In genomic region chr1:7749126-7749525, GRCh38 we compare ENCODE assay signal across 31 cellular contexts.
"Had no signal": no experiment of that assay in that cellular context is flagged by ENCODE, and none has a peak within 500 bp of the region (broad histone marks: within the 10 kb centered on the region; RNA-seq: fewer than 3 reads in every experiment).

No MANE protein-coding gene starts in this region.

- H3K36me3 Mint-ChIP-seq: activated naive CD4-positive, alpha-beta T cell treated with anti-CD3 and anti-CD28 coated beads, Interleukin-2, amount 10 ng/mL, durations not matched to agents 7 days and 5 days; activated naive CD4-positive, alpha-beta T cell treated with anti-CD3 and anti-CD28 coated beads, Interleukin-2, amount 50 U/mL, for 72 hours; activated naive CD8-positive, alpha-beta T cell treated with anti-CD3 and anti-CD28 coated beads, Interleukin-2, amount 10 ng/mL, durations not matched to agents 7 days and 5 days had no signal

- H3K9me3 ChIP-seq: ascending aorta, breast epithelium, gastrocnemius medialis, heart left ventricle had no signal

- DNase-seq: activated CD4-positive, alpha-beta T cell treated with anti-CD3 and anti-CD28 coated beads for 48 hours; activated CD4-positive, alpha-beta T cell treated with anti-CD3 and anti-CD28 coated beads, Interleukin-2, amount 50 U/mL, for 1 hour; activated CD4-positive, alpha-beta T cell treated with anti-CD3 and anti-CD28 coated beads, Interleukin-2, amount 50 U/mL, for 48 hours; activated CD8-positive, alpha-beta memory T cell treated with anti-CD3 and anti-CD28 coated beads, Interleukin-2, amount 50 U/mL, for 48 hours; activated gamma-delta T cell; activated naive CD4-positive, alpha-beta T cell; activated naive CD4-positive, alpha-beta T cell treated with anti-CD3 and anti-CD28 coated beads, Interleukin-2, amount 10 ng/mL, durations not matched to agents 7 days and 5 days; activated naive CD8-positive, alpha-beta T cell treated with anti-CD3 and anti-CD28 coated beads, Interleukin-2, amount 10 ng/mL, durations not matched to agents 7 days and 5 days; activated T-cell treated with anti-CD3 and anti-CD28 coated beads for 4 hours; activated T-cell treated with anti-CD3 and anti-CD28 coated beads, Interleukin-2, amount 50 U/mL, for 24 hours; activated T-cell treated with anti-CD3 and anti-CD28 coated beads, Interleukin-2, amount 50 U/mL, for 72 hours; central memory CD4-positive, alpha-beta T cell; cerebellar nuclear complex; dorsolateral prefrontal cortex; effector memory CD4-positive, alpha-beta T cell; endodermal cell; foreskin keratinocyte; gastrocnemius medialis; glutamatergic neuron; heart left ventricle; T-helper 1 cell; T-helper 2 cell had no signal

- H3K27ac Mint-ChIP-seq: activated naive CD4-positive, alpha-beta T cell treated with anti-CD3 and anti-CD28 coated beads, Interleukin-2, amount 10 ng/mL, durations not matched to agents 7 days and 5 days; activated naive CD4-positive, alpha-beta T cell treated with anti-CD3 and anti-CD28 coated beads, Interleukin-2, amount 50 U/mL, for 72 hours; activated naive CD8-positive, alpha-beta T cell treated with anti-CD3 and anti-CD28 coated beads, Interleukin-2, amount 10 ng/mL, durations not matched to agents 7 days and 5 days; activated T-cell treated with anti-CD3 and anti-CD28 coated beads, Interleukin-2, amount 50 U/mL, for 24 hours; activated T-cell treated with anti-CD3 and anti-CD28 coated beads, Interleukin-2, amount 50 U/mL, for 72 hours; dendritic cell treated with granulocyte-macrophage colony-stimulating factor and Interleukin-4, amounts not matched to agents 40 ng/mL and 50 ng/mL, for 4 days; endodermal cell; WTC11 had no signal

- ATAC-seq: activated naive CD4-positive, alpha-beta T cell treated with anti-CD3 and anti-CD28 coated beads, Interleukin-2, amount 50 U/mL, for 72 hours; activated T-cell treated with anti-CD3 and anti-CD28 coated beads, Interleukin-2, amount 50 U/mL, for 72 hours; esophagus mucosa; foreskin keratinocyte; gastrocnemius medialis; heart left ventricle; WTC11 had no signal

- H3K9me3 Mint-ChIP-seq: activated naive CD4-positive, alpha-beta T cell treated with anti-CD3 and anti-CD28 coated beads, Interleukin-2, amount 10 ng/mL, durations not matched to agents 7 days and 5 days; activated naive CD4-positive, alpha-beta T cell treated with anti-CD3 and anti-CD28 coated beads, Interleukin-2, amount 50 U/mL, for 72 hours; activated naive CD8-positive, alpha-beta T cell treated with anti-CD3 and anti-CD28 coated beads, Interleukin-2, amount 10 ng/mL, durations not matched to agents 7 days and 5 days; activated T-cell treated with anti-CD3 and anti-CD28 coated beads, Interleukin-2, amount 50 U/mL, for 24 hours; activated T-cell treated with anti-CD3 and anti-CD28 coated beads, Interleukin-2, amount 50 U/mL, for 72 hours; brain; dendritic cell treated with granulocyte-macrophage colony-stimulating factor and Interleukin-4, amounts not matched to agents 40 ng/mL and 50 ng/mL, for 4 days; endodermal cell; WTC11 had no signal

- H3K4me3 Mint-ChIP-seq: activated naive CD4-positive, alpha-beta T cell treated with anti-CD3 and anti-CD28 coated beads, Interleukin-2, amount 10 ng/mL, durations not matched to agents 7 days and 5 days; activated naive CD8-positive, alpha-beta T cell treated with anti-CD3 and anti-CD28 coated beads, Interleukin-2, amount 10 ng/mL, durations not matched to agents 7 days and 5 days; activated T-cell treated with anti-CD3 and anti-CD28 coated beads, Interleukin-2, amount 50 U/mL, for 24 hours; activated T-cell treated with anti-CD3 and anti-CD28 coated beads, Interleukin-2, amount 50 U/mL, for 72 hours; brain; dendritic cell treated with granulocyte-macrophage colony-stimulating factor and Interleukin-4, amounts not matched to agents 40 ng/mL and 50 ng/mL, for 4 days; endodermal cell; WTC11 had no signal

- H3K27ac ChIP-seq: ascending aorta, breast epithelium, cardiac muscle cell, coronary artery, foreskin keratinocyte, gastrocnemius medialis, heart left ventricle had no signal

- H3K27me3 Mint-ChIP-seq: brain; dendritic cell treated with granulocyte-macrophage colony-stimulating factor and Interleukin-4, amounts not matched to agents 40 ng/mL and 50 ng/mL, for 4 days had no signal
